11 cellular contexts compared by ENCODE assay signal in genomic region chr9:26954050-26954508, GRCh38. TPM values are rescaled to one million over a fixed set of nuclear protein-coding genes. Genes with fewer than 3 reads are reported as not detected.
DNase-seq lines count a peak whose midpoint lies in the region; ATAC-seq and TF ChIP-seq lines count a peak whose summit lies in the region.
"Had no signal": no experiment of that assay in that cellular context is flagged by ENCODE, and none has a peak within 500 bp of the region (broad histone marks: within the 10 kb centered on the region; RNA-seq: fewer than 3 reads in every experiment).

No MANE protein-coding gene starts in this region.

- peaks cover 47% of the 10 kb centered on the region for H3K4me1 Mint-ChIP-seq in activated naive CD8-positive, alpha-beta T cell treated with anti-CD3 and anti-CD28 coated beads, Interleukin-2, amount 50 U/mL, for 24 hours

- peak overlapping the region; percentile 44 for H3K27ac Mint-ChIP-seq in activated naive CD8-positive, alpha-beta T cell treated with anti-CD3 and anti-CD28 coated beads, Interleukin-2, amount 50 U/mL, for 24 hours

- no peak overlapping the region for H3K4me2 ChIP-seq in smooth muscle cell

- no peak for TF ChIP-seq CTCF in smooth muscle cell (IDR thresholded peaks at IDR 0.05; ENCODE audit: borderline replicate concordance, insufficient read depth, poor library complexity, severe bottlenecking)

- no peak overlapping the region for H3K4me3 ChIP-seq in smooth muscle cell

- H3K9ac ChIP-seq in smooth muscle cell (ENCODE audit: low read depth), result no peak overlapping the region

- peak overlapping the region; percentile 4 for H3K4me3 Mint-ChIP-seq in activated naive CD8-positive, alpha-beta T cell treated with anti-CD3 and anti-CD28 coated beads, Interleukin-2, amount 50 U/mL, for 24 hours

- WGBS in smooth muscle cell (ENCODE audit: low lambda C conversion rate), result 80% methylated on average over 3 of the region's 3 CpGs

- no peaks in the 10 kb centered on the region for H3K9me3 Mint-ChIP-seq in activated naive CD8-positive, alpha-beta T cell treated with anti-CD3 and anti-CD28 coated beads, Interleukin-2, amount 50 U/mL, for 24 hours

- peak overlapping the region; percentile 5 for H2AFZ ChIP-seq in smooth muscle cell (ENCODE audit: low read depth)

- in situ Hi-C loops in KBM-7 (cut with MboI; ENCODE audit: low pct_unique_long_range_greater_than_20kb, low sequenced_read_pairs), result no loop called here

- H3K9me3 ChIP-seq in smooth muscle cell (replicated peaks; ENCODE audit: low read depth), result no peaks in the 10 kb centered on the region

- no peaks in the 10 kb centered on the region for H3K36me3 Mint-ChIP-seq in activated naive CD8-positive, alpha-beta T cell treated with anti-CD3 and anti-CD28 coated beads, Interleukin-2, amount 50 U/mL, for 24 hours (ENCODE audit: low read depth)

- no peaks in the 10 kb centered on the region for H3K27me3 ChIP-seq in smooth muscle cell (ENCODE audit: low read depth)

- H3K79me2 ChIP-seq in smooth muscle cell (ENCODE audit: low read depth), result peaks cover 12% of the 10 kb centered on the region

- peaks cover 4% of the 10 kb centered on the region for H3F3A ChIP-seq in smooth muscle cell (ENCODE audit: low read depth)

- no peaks in the 10 kb centered on the region for H3K36me3 ChIP-seq in smooth muscle cell (ENCODE audit: low read depth)

- ATAC-seq in GM18520 (IDR thresholded peaks at IDR 0.05; ENCODE audit: unreplicated experiment), result peak; percentile 33
- peak; percentile 53 for ATAC-seq in activated naive CD8-positive, alpha-beta T cell treated with anti-CD3 and anti-CD28 coated beads, Interleukin-2, amount 50 U/mL, for 24 hours
- ATAC-seq: esophagus mucosa, Right ventricle myocardium inferior had no signal

- DNase-seq in KBM-7, result peak; percentile 49
- DNase-seq in activated naive CD8-positive, alpha-beta T cell treated with anti-CD3 and anti-CD28 coated beads, Interleukin-2, amount 50 U/mL, for 24 hours, result no peak
- no peak for DNase-seq in smooth muscle cell (lab: John Stamatoyannopoulos, UW; ENCODE audit: unreplicated experiment)
- no peak for DNase-seq in D341Med (ENCODE audit: low spot score)
- no peak for DNase-seq in OCI-M2 (lab: John Stamatoyannopoulos, UW; ENCODE audit: unreplicated experiment)
- DNase-seq in NCI-H2107 (lab: John Stamatoyannopoulos, UW), result no peak
- DNase-seq: mammary epithelial cell; stimulated activated CD4-positive, alpha-beta T cell treated with anti-CD3 and anti-CD28 coated beads, Interleukin-4, amount 100 ng/mL, for 4 hours had no signal

- H3K4me1 ChIP-seq in smooth muscle cell (ENCODE audit: low read depth), result peaks cover 14% of the 10 kb centered on the region

- no peaks in the 10 kb centered on the region for H4K20me1 ChIP-seq in smooth muscle cell (ENCODE audit: low read depth)

- H3K27me3 Mint-ChIP-seq in activated naive CD8-positive, alpha-beta T cell treated with anti-CD3 and anti-CD28 coated beads, Interleukin-2, amount 50 U/mL, for 24 hours, result no peaks in the 10 kb centered on the region

- no peak overlapping the region for H3K27ac ChIP-seq in smooth muscle cell (ENCODE audit: low read depth)

RNA-seq across cellular contexts. Expression of gene IFT74, which starts 2.1 kb away (rescaled TPM):
- 12.5 and 25.5 TPM in 2 replicates for total RNA-seq in smooth muscle cell
- polyA plus RNA-seq in smooth muscle cell, result 10.9 and 11.8 TPM in 2 replicates

RNA-seq across cellular contexts. Expression of gene PLAA, which starts 7.0 kb away (rescaled TPM):
- 30.3 and 37.7 TPM in 2 replicates for total RNA-seq in smooth muscle cell
- 31.2 and 32.3 TPM in 2 replicates for polyA plus RNA-seq in smooth muscle cell

RNA-seq across cellular contexts. Expression of gene LRRC19, which starts 51.4 kb away (rescaled TPM):
- not detected in 2 replicates for total RNA-seq in smooth muscle cell
- 0.06 and 0.26 TPM in 2 replicates for polyA plus RNA-seq in smooth muscle cell
- total RNA-seq: mammary epithelial cell, Right ventricle myocardium inferior had no signal
- polyA plus RNA-seq: mammary epithelial cell had no signal
